In the genomic region with DNA sequence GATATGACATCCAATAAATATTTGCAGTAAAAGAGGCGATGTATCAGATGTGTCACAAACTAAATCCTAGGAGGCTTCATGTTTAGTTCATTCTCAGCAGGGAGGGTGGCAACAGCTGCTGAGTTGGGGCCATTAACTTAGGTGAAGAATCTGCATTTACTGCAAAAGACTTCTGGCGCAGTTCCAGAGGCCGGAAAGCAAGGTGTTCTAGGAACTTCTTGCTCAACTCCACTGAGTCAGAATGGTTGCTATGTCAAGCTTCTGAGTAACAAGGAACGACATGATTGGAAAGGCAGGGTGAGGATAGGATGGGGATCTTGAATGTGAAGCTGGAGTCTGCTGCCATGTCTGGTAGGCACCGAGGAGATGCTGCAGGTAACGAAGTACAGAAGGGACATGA, we compare ENCODE assay signal across 11 cellular contexts. TPM values are rescaled to one million over a fixed set of nuclear protein-coding genes. Genes with fewer than 3 reads are reported as not detected.
DNase-seq lines count a peak whose midpoint lies in the region; ATAC-seq and TF ChIP-seq lines count a peak whose summit lies in the region.
"Had no signal": no experiment of that assay in that cellular context is flagged by ENCODE, and none has a peak within 500 bp of the region (broad histone marks: within the 10 kb centered on the region; RNA-seq: fewer than 3 reads in every experiment).

No MANE protein-coding gene starts in this region.

- H3K9me3 Mint-ChIP-seq in activated naive CD4-positive, alpha-beta T cell treated with anti-CD3 and anti-CD28 coated beads, Interleukin-2, amount 10 ng/mL, durations not matched to agents 7 days and 5 days, result no peaks in the 10 kb centered on the region
- H3K9me3 Mint-ChIP-seq in activated naive CD4-positive, alpha-beta T cell treated with anti-CD3 and anti-CD28 coated beads, Interleukin-2, amount 50 U/mL, for 72 hours, result no peaks in the 10 kb centered on the region
- H3K9me3 Mint-ChIP-seq in stimulated activated naive B cell treated with anti-CD40 and anti-IgM and Interleukin-4, amounts not matched to agents 10 μg/mL and 1 μg/mL and 100 μg/mL, for 72 hours, result no peaks in the 10 kb centered on the region

- ATAC-seq in activated naive CD4-positive, alpha-beta T cell treated with anti-CD3 and anti-CD28 coated beads, Interleukin-2, amount 50 U/mL, for 72 hours, result no peak
- ATAC-seq in foreskin keratinocyte, result peak; percentile 69
- no peak for ATAC-seq in stimulated activated naive B cell treated with anti-CD40 and anti-IgM and Interleukin-4, amounts not matched to agents 10 μg/mL and 1 μg/mL and 100 μg/mL, for 72 hours (replicated peaks)

- H3K4me1 ChIP-seq in foreskin keratinocyte, result peaks cover 44% of the 10 kb centered on the region

- H3K4me1 Mint-ChIP-seq in activated naive CD4-positive, alpha-beta T cell treated with anti-CD3 and anti-CD28 coated beads, Interleukin-2, amount 10 ng/mL, durations not matched to agents 7 days and 5 days, result peaks cover 51% of the 10 kb centered on the region
- peaks cover 37 to 81% of the 10 kb centered on the region in 2 donors for H3K4me1 Mint-ChIP-seq in stimulated activated naive B cell treated with anti-CD40 and anti-IgM and Interleukin-4, amounts not matched to agents 10 μg/mL and 1 μg/mL and 100 μg/mL, for 72 hours

- no peak overlapping the region for H3K27ac ChIP-seq in foreskin keratinocyte
- H3K27ac ChIP-seq: tibial nerve had no signal

- no peak overlapping the region for H3K4me3 Mint-ChIP-seq in activated naive CD4-positive, alpha-beta T cell treated with anti-CD3 and anti-CD28 coated beads, Interleukin-2, amount 10 ng/mL, durations not matched to agents 7 days and 5 days
- no peak overlapping the region for H3K4me3 Mint-ChIP-seq in stimulated activated naive B cell treated with anti-CD40 and anti-IgM and Interleukin-4, amounts not matched to agents 10 μg/mL and 1 μg/mL and 100 μg/mL, for 72 hours

- H3K27me3 Mint-ChIP-seq in activated naive CD4-positive, alpha-beta T cell treated with anti-CD3 and anti-CD28 coated beads, Interleukin-2, amount 10 ng/mL, durations not matched to agents 7 days and 5 days, result no peaks in the 10 kb centered on the region
- no peaks in the 10 kb centered on the region for H3K27me3 Mint-ChIP-seq in stimulated activated naive B cell treated with anti-CD40 and anti-IgM and Interleukin-4, amounts not matched to agents 10 μg/mL and 1 μg/mL and 100 μg/mL, for 72 hours

- peaks cover 29% of the 10 kb centered on the region for H3K36me3 Mint-ChIP-seq in activated naive CD4-positive, alpha-beta T cell treated with anti-CD3 and anti-CD28 coated beads, Interleukin-2, amount 10 ng/mL, durations not matched to agents 7 days and 5 days
- peaks cover 0 to 19% of the 10 kb centered on the region in 2 donors for H3K36me3 Mint-ChIP-seq in activated naive CD4-positive, alpha-beta T cell treated with anti-CD3 and anti-CD28 coated beads, Interleukin-2, amount 50 U/mL, for 72 hours
- H3K36me3 Mint-ChIP-seq in stimulated activated naive B cell treated with anti-CD40 and anti-IgM and Interleukin-4, amounts not matched to agents 10 μg/mL and 1 μg/mL and 100 μg/mL, for 72 hours, result peaks cover 20 to 27% of the 10 kb centered on the region in 2 donors

- H3K27me3 ChIP-seq in foreskin keratinocyte, result no peaks in the 10 kb centered on the region
- H3K27me3 ChIP-seq: tibial nerve had no signal

- no peak for DNase-seq in activated naive CD4-positive, alpha-beta T cell treated with anti-CD3 and anti-CD28 coated beads, Interleukin-2, amount 10 ng/mL, durations not matched to agents 7 days and 5 days
- no peak for DNase-seq in activated naive CD4-positive, alpha-beta T cell treated with anti-CD3 and anti-CD28 coated beads, Interleukin-2, amount 50 U/mL, for 72 hours (ENCODE audit: low spot score in 2 of 2)
- DNase-seq in RPMI8226, result peak; percentile 48
- peak; percentile 79 to 88 for DNase-seq in foreskin keratinocyte
- DNase-seq in stimulated activated naive B cell treated with anti-CD40 and anti-IgM and Interleukin-4, amounts not matched to agents 10 μg/mL and 1 μg/mL and 100 μg/mL, for 72 hours, result no peak
- no peak for DNase-seq in NCI-H1417 (lab: John Stamatoyannopoulos, UW)
- DNase-seq in GM19240 (ENCODE audit: insufficient read length, low spot score), result no peak
- no peak for DNase-seq in HUDEP-2 (lab: John Stamatoyannopoulos, UW; ENCODE audit: unreplicated experiment in 76 of 76)
- DNase-seq: activated gamma-delta T cell, SHP77 treated with DMSO at 0.1 percent for 48 hours had no signal

- CTCF ChIA-PET in activated naive CD4-positive, alpha-beta T cell treated with anti-CD3 and anti-CD28 coated beads, Interleukin-2, amount 10 ng/mL, durations not matched to agents 7 days and 5 days (lab: Charles Lee), result interaction anchor here (3.5 kb wide), 1 partner anchor 10 kb away, joined by 26 read pairs; no protein-coding TSS in a partner anchor

- H3K27ac Mint-ChIP-seq in activated naive CD4-positive, alpha-beta T cell treated with anti-CD3 and anti-CD28 coated beads, Interleukin-2, amount 10 ng/mL, durations not matched to agents 7 days and 5 days, result peak overlapping the region; percentile 28
- H3K27ac Mint-ChIP-seq in activated naive CD4-positive, alpha-beta T cell treated with anti-CD3 and anti-CD28 coated beads, Interleukin-2, amount 50 U/mL, for 72 hours, result peak overlapping the region in 1 of 2 donors; percentile 86
- peak overlapping the region; percentile 6 for H3K27ac Mint-ChIP-seq in stimulated activated naive B cell treated with anti-CD40 and anti-IgM and Interleukin-4, amounts not matched to agents 10 μg/mL and 1 μg/mL and 100 μg/mL, for 72 hours

- no peak for TF ChIP-seq CTCF in foreskin keratinocyte (conservative IDR thresholded peaks at IDR 0.05)

RNA-seq across cellular contexts. Expression of a gene that starts 11.7 kb away (rescaled TPM):
- 10 to 100 TPM; 65.1 to 70.7 TPM for total RNA-seq in activated naive CD4-positive, alpha-beta T cell treated with anti-CD3 and anti-CD28 coated beads, Interleukin-2, amount 50 U/mL, for 72 hours
- total RNA-seq in foreskin keratinocyte, result 49.1 and 50.0 TPM in 2 replicates
- 17.3 and 21.5 TPM in 2 replicates for polyA plus RNA-seq in foreskin keratinocyte

RNA-seq across cellular contexts. Expression of a gene that starts 38.8 kb away (rescaled TPM):
- 10 to 100 TPM; 53.0 to 58.0 TPM for total RNA-seq in activated naive CD4-positive, alpha-beta T cell treated with anti-CD3 and anti-CD28 coated beads, Interleukin-2, amount 50 U/mL, for 72 hours
- 74.5 and 78.3 TPM in 2 replicates for total RNA-seq in foreskin keratinocyte
- 76.7 and 84.2 TPM in 2 replicates for polyA plus RNA-seq in foreskin keratinocyte

RNA-seq across cellular contexts. Expression of a gene that starts 39.1 kb away (rescaled TPM):
- 1 to 10 TPM; 2.4 to 4.3 TPM for total RNA-seq in activated naive CD4-positive, alpha-beta T cell treated with anti-CD3 and anti-CD28 coated beads, Interleukin-2, amount 50 U/mL, for 72 hours
- 6.7 and 6.8 TPM in 2 replicates for total RNA-seq in foreskin keratinocyte
- polyA plus RNA-seq in foreskin keratinocyte, result 3.8 and 4.2 TPM in 2 replicates

Comparison
In these comparisons a context has a peak if more than half of its experiments do, and no peak if none do; other contexts are left out.
1. DNase-seq: peak in RPMI8226 (single experiment) and foreskin keratinocyte (2 of 2); none in activated naive CD4-positive, alpha-beta T cell treated with anti-CD3 and anti-CD28 coated beads, Interleukin-2, amount 10 ng/mL, durations not matched to agents 7 days and 5 days (single experiment), activated naive CD4-positive, alpha-beta T cell treated with anti-CD3 and anti-CD28 coated beads, Interleukin-2, amount 50 U/mL, for 72 hours (0 of 2), stimulated activated naive B cell treated with anti-CD40 and anti-IgM and Interleukin-4, amounts not matched to agents 10 μg/mL and 1 μg/mL and 100 μg/mL, for 72 hours (single experiment), NCI-H1417 (0 of 3), GM19240 (single experiment) and HUDEP-2 (0 of 76).